In the genomic region with DNA sequence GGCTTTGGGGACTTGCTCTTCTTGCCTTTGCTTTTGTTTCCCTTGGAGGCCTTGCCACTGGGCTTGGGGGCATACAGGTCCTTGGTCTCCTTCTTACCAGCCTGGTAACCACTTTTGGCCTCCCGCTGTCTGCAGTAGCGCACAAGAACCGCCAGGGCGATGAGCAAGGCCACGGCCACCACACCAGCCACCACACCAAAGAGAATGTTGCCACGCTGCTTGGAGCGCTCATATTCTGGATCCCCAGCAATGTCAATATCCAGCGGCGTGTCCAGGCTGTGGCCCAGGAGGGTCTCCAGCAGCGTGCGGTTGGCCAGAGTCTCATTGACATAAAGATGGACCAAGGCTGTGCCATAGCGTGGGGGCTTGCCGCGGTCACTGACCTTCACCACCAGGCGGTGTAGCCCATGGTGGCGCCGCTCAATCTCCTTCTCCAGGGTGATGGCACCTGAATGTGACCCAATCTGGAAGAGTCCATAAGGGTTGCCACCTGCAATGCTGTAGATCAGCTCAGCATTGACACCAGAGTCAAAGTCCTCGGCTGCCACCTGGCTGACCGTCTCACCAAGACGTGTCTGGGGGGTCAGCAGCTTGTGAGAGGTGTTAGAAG, we compare ENCODE assay signal across 26 cellular contexts. TPM values are rescaled to one million over a fixed set of nuclear protein-coding genes. Genes with fewer than 3 reads are reported as not detected.
"Had no signal": no experiment of that assay in that cellular context is flagged by ENCODE, and none has a peak within 500 bp of the region (broad histone marks: within the 10 kb centered on the region; RNA-seq: fewer than 3 reads in every experiment).

No MANE protein-coding gene starts in this region.

- H3K27me3 ChIP-seq: suprapubic skin, transverse colon, vagina had no signal

- H3K36me3 Mint-ChIP-seq: activated naive CD8-positive, alpha-beta T cell treated with anti-CD3 and anti-CD28 coated beads, Interleukin-2, amount 10 ng/mL, durations not matched to agents 7 days and 5 days; memory B cell; naive thymus-derived CD8-positive, alpha-beta T cell had no signal

- H3K4me1 ChIP-seq: parathyroid adenoma had no signal

- H3K4me2 ChIP-seq: smooth muscle cell had no signal

- H3K36me3 ChIP-seq: brain microvascular endothelial cell, gastrocnemius medialis, neutrophil had no signal

- H3K4me3 ChIP-seq: coronary artery, gastrocnemius medialis, left ventricle myocardium inferior, smooth muscle cell, suprapubic skin, transverse colon, vagina had no signal

- DNase-seq: activated CD4-positive, alpha-beta T cell treated with anti-CD3 and anti-CD28 coated beads, Interleukin-2, amount 10 ng/mL, durations not matched to agents 24 days and 14 days; activated CD8-positive, alpha-beta T cell treated with anti-CD3 and anti-CD28 coated beads for 36 hours; activated naive CD4-positive, alpha-beta T cell treated with Interleukin-2 at 50 U/mL for 16 hours; activated naive CD8-positive, alpha-beta T cell treated with anti-CD3 and anti-CD28 coated beads, Interleukin-2, amount 10 ng/mL, durations not matched to agents 7 days and 5 days; activated T-cell treated with anti-CD3 and anti-CD28 coated beads, Interleukin-2, amount 50 U/mL, for 1 hour; brain microvascular endothelial cell; gastrocnemius medialis; kidney glomerular epithelial cell; left ventricle myocardium inferior; stimulated activated CD4-positive, alpha-beta T cell treated with anti-CD3 and anti-CD28 coated beads, Interleukin-4, amount 100 ng/mL, for 1 hour; stimulated activated naive CD8-positive, alpha-beta T cell treated with anti-CD3 and anti-CD28 coated beads, Interleukin-15, amount 100 ng/mL, for 72 hours; T-helper 2 cell; transverse colon had no signal

- H3K27ac ChIP-seq: brain microvascular endothelial cell, coronary artery, gastrocnemius medialis, left ventricle myocardium inferior, neutrophil, parathyroid adenoma, suprapubic skin, vagina had no signal

- H2AFZ ChIP-seq: parathyroid adenoma had no signal

- H3K9me3 ChIP-seq: gastrocnemius medialis, left ventricle myocardium inferior, neutrophil, suprapubic skin, transverse colon, vagina had no signal

- ATAC-seq: activated CD8-positive, alpha-beta T cell treated with anti-CD3 and anti-CD28 coated beads for 36 hours; esophagus mucosa; gastrocnemius medialis; naive thymus-derived CD8-positive, alpha-beta T cell; sciatic nerve had no signal

- H3K4me1 Mint-ChIP-seq: activated CD4-positive, alpha-beta T cell treated with anti-CD3 and anti-CD28 coated beads, Interleukin-2, amount 10 ng/mL, durations not matched to agents 24 days and 14 days; activated naive CD8-positive, alpha-beta T cell treated with anti-CD3 and anti-CD28 coated beads, Interleukin-2, amount 10 ng/mL, durations not matched to agents 7 days and 5 days; memory B cell; stimulated activated naive CD8-positive, alpha-beta T cell treated with anti-CD3 and anti-CD28 coated beads, Interleukin-15, amount 100 ng/mL, for 72 hours had no signal

- FAIRE-seq: endometrium, TTC549 had no signal

- H3K27ac Mint-ChIP-seq: activated CD4-positive, alpha-beta T cell treated with anti-CD3 and anti-CD28 coated beads, Interleukin-2, amount 10 ng/mL, durations not matched to agents 24 days and 14 days; activated CD8-positive, alpha-beta T cell treated with anti-CD3 and anti-CD28 coated beads for 36 hours; activated naive CD8-positive, alpha-beta T cell treated with anti-CD3 and anti-CD28 coated beads, Interleukin-2, amount 10 ng/mL, durations not matched to agents 7 days and 5 days; activated T-helper 2 cell treated with anti-CD3 and anti-CD28 coated beads, Interferon-gamma antibody, Interleukin-2, Interleukin-4, amounts not matched to agents 10 μg/mL and 5 μg/mL and 100 μg/mL, durations not matched to agents 14 hours and 24 hours and 36 hours; memory B cell; naive thymus-derived CD8-positive, alpha-beta T cell; stimulated activated naive CD8-positive, alpha-beta T cell treated with anti-CD3 and anti-CD28 coated beads, Interleukin-15, amount 100 ng/mL, for 72 hours had no signal

- H3K4me3 Mint-ChIP-seq: activated CD4-positive, alpha-beta T cell treated with anti-CD3 and anti-CD28 coated beads, Interleukin-2, amount 10 ng/mL, durations not matched to agents 24 days and 14 days; activated CD8-positive, alpha-beta T cell treated with anti-CD3 and anti-CD28 coated beads for 36 hours; activated naive CD8-positive, alpha-beta T cell treated with anti-CD3 and anti-CD28 coated beads, Interleukin-2, amount 10 ng/mL, durations not matched to agents 7 days and 5 days; memory B cell; naive thymus-derived CD8-positive, alpha-beta T cell; stimulated activated naive CD8-positive, alpha-beta T cell treated with anti-CD3 and anti-CD28 coated beads, Interleukin-15, amount 100 ng/mL, for 72 hours had no signal

- H3K9ac ChIP-seq: parathyroid adenoma had no signal

- H3K9me3 Mint-ChIP-seq: activated CD4-positive, alpha-beta T cell treated with anti-CD3 and anti-CD28 coated beads, Interleukin-2, amount 10 ng/mL, durations not matched to agents 24 days and 14 days; activated CD8-positive, alpha-beta T cell treated with anti-CD3 and anti-CD28 coated beads for 36 hours; activated naive CD8-positive, alpha-beta T cell treated with anti-CD3 and anti-CD28 coated beads, Interleukin-2, amount 10 ng/mL, durations not matched to agents 7 days and 5 days; activated T-helper 2 cell treated with anti-CD3 and anti-CD28 coated beads, Interferon-gamma antibody, Interleukin-2, Interleukin-4, amounts not matched to agents 10 μg/mL and 5 μg/mL and 100 μg/mL, durations not matched to agents 14 hours and 24 hours and 36 hours; memory B cell; naive thymus-derived CD8-positive, alpha-beta T cell; stimulated activated naive CD8-positive, alpha-beta T cell treated with anti-CD3 and anti-CD28 coated beads, Interleukin-15, amount 100 ng/mL, for 72 hours had no signal

RNA-seq across cellular contexts. Expression of a gene that starts 14.5 kb away (rescaled TPM):
- total RNA-seq: activated CD4-positive, alpha-beta T cell treated with anti-CD3 and anti-CD28 coated beads, Interleukin-2, amount 10 ng/mL, durations not matched to agents 24 days and 14 days; activated naive CD8-positive, alpha-beta T cell treated with anti-CD3 and anti-CD28 coated beads, Interleukin-2, amount 10 ng/mL, durations not matched to agents 7 days and 5 days; activated T-helper 2 cell treated with anti-CD3 and anti-CD28 coated beads, Interferon-gamma antibody, Interleukin-2, Interleukin-4, amounts not matched to agents 10 μg/mL and 5 μg/mL and 100 μg/mL, durations not matched to agents 14 hours and 24 hours and 36 hours; naive thymus-derived CD8-positive, alpha-beta T cell had no signal
